ENCODE assay signal across 27 cellular contexts in genomic region chr3:12919205-12919604, GRCh38.
"Had no signal": no experiment of that assay in that cellular context is flagged by ENCODE, and none has a peak within 500 bp of the region (broad histone marks: within the 10 kb centered on the region; RNA-seq: fewer than 3 reads in every experiment).

No MANE protein-coding gene starts in this region.

- H3K36me3 ChIP-seq: breast epithelium, SJSA1 had no signal

- DNase-seq: activated CD4-positive, alpha-beta T cell treated with anti-CD3 and anti-CD28 coated beads for 4 hours; activated CD8-positive, alpha-beta memory T cell treated with anti-CD3 and anti-CD28 coated beads, Interleukin-2, amount 50 U/mL, for 4 hours; activated CD8-positive, alpha-beta T cell treated with anti-CD3 and anti-CD28 coated beads for 36 hours; activated naive CD4-positive, alpha-beta T cell treated with anti-CD3 and anti-CD28 coated beads, Interleukin-2, amount 50 U/mL, for 16 hours; activated naive CD8-positive, alpha-beta T cell treated with anti-CD3 and anti-CD28 coated beads, Interleukin-2, amount 10 ng/mL, durations not matched to agents 7 days and 5 days; activated T-cell treated with anti-CD3 and anti-CD28 coated beads, Interleukin-2, amount 50 U/mL, for 1 hour; adrenal gland; anterior cingulate cortex; central memory CD4-positive, alpha-beta T cell; Kasumi-1; KBM-7; NCI-H1105 treated with DMSO at 0.1 percent for 48 hours; NCI-H1436 treated with DMSO at 0.1 percent for 48 hours; NCI-H187; NCI-H2107; NCI-H2171 treated with DMSO at 0.1 percent for 48 hours; NCI-H226; NCI-H526; NCI-H82; Peyer's patch; Right ventricle myocardium superior; SW 1271 had no signal

- H3K9me3 Mint-ChIP-seq: activated CD8-positive, alpha-beta T cell treated with anti-CD3 and anti-CD28 coated beads for 36 hours; activated naive CD8-positive, alpha-beta T cell treated with anti-CD3 and anti-CD28 coated beads, Interleukin-2, amount 10 ng/mL, durations not matched to agents 7 days and 5 days had no signal

- H3K4me3 Mint-ChIP-seq: activated CD8-positive, alpha-beta T cell treated with anti-CD3 and anti-CD28 coated beads for 36 hours; activated naive CD8-positive, alpha-beta T cell treated with anti-CD3 and anti-CD28 coated beads, Interleukin-2, amount 10 ng/mL, durations not matched to agents 7 days and 5 days had no signal

- H3K9me3 ChIP-seq: adrenal gland, breast epithelium, Peyer's patch, SJSA1 had no signal

- H3K4me3 ChIP-seq: adrenal gland, breast epithelium, Peyer's patch, SJSA1 had no signal

- H3K27ac Mint-ChIP-seq: activated CD8-positive, alpha-beta T cell treated with anti-CD3 and anti-CD28 coated beads for 36 hours; activated naive CD8-positive, alpha-beta T cell treated with anti-CD3 and anti-CD28 coated beads, Interleukin-2, amount 10 ng/mL, durations not matched to agents 7 days and 5 days had no signal

- H3K27me3 Mint-ChIP-seq: activated CD8-positive, alpha-beta T cell treated with anti-CD3 and anti-CD28 coated beads for 36 hours; activated naive CD8-positive, alpha-beta T cell treated with anti-CD3 and anti-CD28 coated beads, Interleukin-2, amount 10 ng/mL, durations not matched to agents 7 days and 5 days had no signal

- H3K27ac ChIP-seq: breast epithelium, Peyer's patch, RWPE1, SJSA1 had no signal

- H3K27me3 ChIP-seq: adrenal gland, breast epithelium, Peyer's patch, SJSA1 had no signal

- ATAC-seq: activated CD4-positive, CD25-positive, alpha-beta regulatory T cell treated with anti-CD3 and anti-CD28 coated beads, Interleukin-2, amount 50 U/mL, for 24 hours; activated CD8-positive, alpha-beta T cell treated with anti-CD3 and anti-CD28 coated beads for 36 hours; SK-N-SH treated with all-trans-retinoic acid at 6 μM for 48 hours had no signal

- H3K4me1 ChIP-seq: adrenal gland, breast epithelium, Peyer's patch, SJSA1 had no signal
